1 cellular context compared by ENCODE assay signal in the genomic region with DNA sequence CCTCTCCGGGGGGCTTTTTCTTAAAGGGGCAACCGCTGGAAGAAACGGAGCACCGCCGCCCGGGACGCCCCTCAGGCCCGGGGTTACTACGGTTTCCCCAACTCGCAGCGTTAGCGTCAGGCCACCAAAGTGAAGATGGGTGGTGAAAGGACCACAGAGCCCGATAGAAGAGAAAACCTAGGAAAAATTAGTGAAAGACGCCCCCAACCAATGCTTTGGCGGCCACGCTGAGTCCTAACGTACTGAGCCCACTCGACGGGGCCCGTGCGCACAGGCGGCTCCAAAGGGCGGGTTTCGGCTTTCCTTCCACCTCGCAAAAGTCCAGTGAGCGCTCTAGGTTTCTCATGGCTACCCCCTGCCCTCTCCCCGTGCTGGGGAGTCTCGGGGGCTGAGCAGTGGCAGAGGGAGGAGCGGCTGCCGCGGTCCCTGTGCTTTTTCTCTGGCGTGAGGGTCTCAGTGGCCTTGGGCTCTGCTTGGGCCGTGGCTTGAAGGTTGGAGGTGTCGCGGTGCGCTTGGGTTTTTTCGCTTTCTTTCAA.
A peak's percentile ranks its signal among the peaks of the same experiment; 100 is the strongest.
TF ChIP-seq lines count a peak whose summit lies in the region.

No MANE protein-coding gene starts in this region.

TF ChIP-seq in HepG2, 621 proteins besides CTCF, POLR2A, EP300 and RAD21 (continued from another document):
- TF ChIP-seq NFE2L1 (CRISPR knock-in tag; IDR thresholded peaks at IDR 0.05; ENCODE audit: borderline replicate concordance) (no peak), ZNF83 (CRISPR knock-in tag; IDR thresholded peaks at IDR 0.05; ENCODE audit: borderline replicate concordance) (no peak), NR3C1 (CRISPR knock-in tag; IDR thresholded peaks at IDR 0.05) (no peak), ZNF512B (CRISPR knock-in tag; IDR thresholded peaks at IDR 0.05; ENCODE audit: borderline replicate concordance) (no peak), RFXAP (CRISPR knock-in tag; IDR thresholded peaks at IDR 0.05; ENCODE audit: borderline replicate concordance) (no peak), XRCC5 (optimal IDR thresholded peaks at IDR 0.05; ENCODE audit: low read length) (no peak), ZFP90 (CRISPR knock-in tag; IDR thresholded peaks at IDR 0.05; ENCODE audit: borderline replicate concordance) (no peak), ZFP1 (CRISPR knock-in tag; IDR thresholded peaks at IDR 0.05) (no peak), HNF1B (CRISPR knock-in tag; IDR thresholded peaks at IDR 0.05) (no peak), ZNF501 (CRISPR knock-in tag; IDR thresholded peaks at IDR 0.05) (0 out of 2 replicates have a peak, but pooled peaks have one; percentile 8), ZNF205 (CRISPR knock-in tag; IDR thresholded peaks at IDR 0.05) (no peak; the same call in 1 of the 2 replicates), TCF12 (IDR thresholded peaks at IDR 0.05) (no peak), TCF12 (CRISPR knock-in tag; IDR thresholded peaks at IDR 0.05) (peak; percentile 65; the same call in 1 of the 2 replicates), POLR2G (IDR thresholded peaks at IDR 0.05; ENCODE audit: low read depth, low read length) (peak; percentile 74), TEF (CRISPR knock-in tag; IDR thresholded peaks at IDR 0.05) (no peak), SATB2 (CRISPR knock-in tag; IDR thresholded peaks at IDR 0.05) (no peak), CAMTA2 (CRISPR knock-in tag; IDR thresholded peaks at IDR 0.05; ENCODE audit: borderline replicate concordance) (peak; percentile 80; the same call in 1 of the 2 replicates), ZNF24 (IDR thresholded peaks at IDR 0.05) (no peak), PITX1 (CRISPR knock-in tag; IDR thresholded peaks at IDR 0.05) (no peak), MBD4 (IDR thresholded peaks at IDR 0.05; ENCODE audit: borderline replicate concordance, low read length) (no peak), POGZ (CRISPR knock-in tag; IDR thresholded peaks at IDR 0.05) (peak; percentile 18; the same call in 1 of the 2 replicates), ZEB1 (IDR thresholded peaks at IDR 0.05; ENCODE audit: insufficient replicate concordance, low read depth) (no peak), TRIM24 (CRISPR knock-in tag; IDR thresholded peaks at IDR 0.05) (no peak), TOE1 (CRISPR knock-in tag; IDR thresholded peaks at IDR 0.05) (no peak), ZC3H4 (CRISPR knock-in tag; IDR thresholded peaks at IDR 0.05; ENCODE audit: borderline replicate concordance) (0 out of 2 replicates have a peak, but pooled peaks have one; percentile 25), STAT6 (CRISPR knock-in tag; IDR thresholded peaks at IDR 0.05; ENCODE audit: borderline replicate concordance) (no peak), FOSL2 (CRISPR knock-in tag; IDR thresholded peaks at IDR 0.05) (no peak), SMAD1 (CRISPR knock-in tag; IDR thresholded peaks at IDR 0.05; ENCODE audit: borderline replicate concordance, low read depth) (no peak), RFX1 (IDR thresholded peaks at IDR 0.05) (no peak), SYNCRIP (IDR thresholded peaks at IDR 0.05; ENCODE audit: insufficient read depth, low read depth, low read length) (no peak), ZNF510 (CRISPR knock-in tag; IDR thresholded peaks at IDR 0.05; ENCODE audit: low read depth) (0 out of 2 replicates have a peak, but pooled peaks have one; percentile 20), IKZF1 (IDR thresholded peaks at IDR 0.05) (no peak), U2AF1 (optimal IDR thresholded peaks at IDR 0.05; ENCODE audit: low read depth, low read length) (peak; percentile 24)
- TF ChIP-seq, protein P1, sequence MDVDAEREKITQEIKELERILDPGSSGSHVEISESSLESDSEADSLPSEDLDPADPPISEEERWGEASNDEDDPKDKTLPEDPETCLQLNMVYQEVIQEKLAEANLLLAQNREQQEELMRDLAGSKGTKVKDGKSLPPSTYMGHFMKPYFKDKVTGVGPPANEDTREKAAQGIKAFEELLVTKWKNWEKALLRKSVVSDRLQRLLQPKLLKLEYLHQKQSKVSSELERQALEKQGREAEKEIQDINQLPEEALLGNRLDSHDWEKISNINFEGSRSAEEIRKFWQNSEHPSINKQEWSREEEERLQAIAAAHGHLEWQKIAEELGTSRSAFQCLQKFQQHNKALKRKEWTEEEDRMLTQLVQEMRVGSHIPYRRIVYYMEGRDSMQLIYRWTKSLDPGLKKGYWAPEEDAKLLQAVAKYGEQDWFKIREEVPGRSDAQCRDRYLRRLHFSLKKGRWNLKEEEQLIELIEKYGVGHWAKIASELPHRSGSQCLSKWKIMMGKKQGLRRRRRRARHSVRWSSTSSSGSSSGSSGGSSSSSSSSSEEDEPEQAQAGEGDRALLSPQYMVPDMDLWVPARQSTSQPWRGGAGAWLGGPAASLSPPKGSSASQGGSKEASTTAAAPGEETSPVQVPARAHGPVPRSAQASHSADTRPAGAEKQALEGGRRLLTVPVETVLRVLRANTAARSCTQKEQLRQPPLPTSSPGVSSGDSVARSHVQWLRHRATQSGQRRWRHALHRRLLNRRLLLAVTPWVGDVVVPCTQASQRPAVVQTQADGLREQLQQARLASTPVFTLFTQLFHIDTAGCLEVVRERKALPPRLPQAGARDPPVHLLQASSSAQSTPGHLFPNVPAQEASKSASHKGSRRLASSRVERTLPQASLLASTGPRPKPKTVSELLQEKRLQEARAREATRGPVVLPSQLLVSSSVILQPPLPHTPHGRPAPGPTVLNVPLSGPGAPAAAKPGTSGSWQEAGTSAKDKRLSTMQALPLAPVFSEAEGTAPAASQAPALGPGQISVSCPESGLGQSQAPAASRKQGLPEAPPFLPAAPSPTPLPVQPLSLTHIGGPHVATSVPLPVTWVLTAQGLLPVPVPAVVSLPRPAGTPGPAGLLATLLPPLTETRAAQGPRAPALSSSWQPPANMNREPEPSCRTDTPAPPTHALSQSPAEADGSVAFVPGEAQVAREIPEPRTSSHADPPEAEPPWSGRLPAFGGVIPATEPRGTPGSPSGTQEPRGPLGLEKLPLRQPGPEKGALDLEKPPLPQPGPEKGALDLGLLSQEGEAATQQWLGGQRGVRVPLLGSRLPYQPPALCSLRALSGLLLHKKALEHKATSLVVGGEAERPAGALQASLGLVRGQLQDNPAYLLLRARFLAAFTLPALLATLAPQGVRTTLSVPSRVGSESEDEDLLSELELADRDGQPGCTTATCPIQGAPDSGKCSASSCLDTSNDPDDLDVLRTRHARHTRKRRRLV (CRISPR knock-in tag; IDR thresholded peaks at IDR 0.05), result peak; percentile 28; the same call in 1 of the 2 replicates
- TF ChIP-seq, protein P2, sequence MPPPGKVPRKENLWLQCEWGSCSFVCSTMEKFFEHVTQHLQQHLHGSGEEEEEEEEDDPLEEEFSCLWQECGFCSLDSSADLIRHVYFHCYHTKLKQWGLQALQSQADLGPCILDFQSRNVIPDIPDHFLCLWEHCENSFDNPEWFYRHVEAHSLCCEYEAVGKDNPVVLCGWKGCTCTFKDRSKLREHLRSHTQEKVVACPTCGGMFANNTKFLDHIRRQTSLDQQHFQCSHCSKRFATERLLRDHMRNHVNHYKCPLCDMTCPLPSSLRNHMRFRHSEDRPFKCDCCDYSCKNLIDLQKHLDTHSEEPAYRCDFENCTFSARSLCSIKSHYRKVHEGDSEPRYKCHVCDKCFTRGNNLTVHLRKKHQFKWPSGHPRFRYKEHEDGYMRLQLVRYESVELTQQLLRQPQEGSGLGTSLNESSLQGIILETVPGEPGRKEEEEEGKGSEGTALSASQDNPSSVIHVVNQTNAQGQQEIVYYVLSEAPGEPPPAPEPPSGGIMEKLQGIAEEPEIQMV (CRISPR knock-in tag; IDR thresholded peaks at IDR 0.05; ENCODE audit: low read depth), result no peak
